Comparison of ENCODE assay signal across 1 cellular context in genomic region chr7:12211054-12212050, GRCh38.
A peak's percentile ranks its signal among the peaks of the same experiment; 100 is the strongest.
TF ChIP-seq lines count a peak whose summit lies in the region.

Gene TMEM106B, plus strand, starts transcription at chr7:12211294. Its CDS starts 3,517 bp downstream, at chr7:12214811.

TF ChIP-seq in HepG2, 621 proteins besides CTCF, POLR2A, EP300 and RAD21 (continued from another document and continues in another):
- TF ChIP-seq SAP130 (CRISPR knock-in tag; IDR thresholded peaks at IDR 0.05; ENCODE audit: low read depth) (peak; percentile 76), SP4 (CRISPR knock-in tag; IDR thresholded peaks at IDR 0.05) (peak; percentile 86), THAP9 (CRISPR knock-in tag; IDR thresholded peaks at IDR 0.05; ENCODE audit: borderline replicate concordance) (peak; percentile 87; the same call in 1 of the 2 replicates), HNRNPLL (IDR thresholded peaks at IDR 0.05; ENCODE audit: low read depth, low read length, poor library complexity, severe bottlenecking) (peak; percentile 71), ONECUT2 (CRISPR knock-in tag; IDR thresholded peaks at IDR 0.05) (peak; percentile 66), MYC (CRISPR knock-in tag; IDR thresholded peaks at IDR 0.05; ENCODE audit: borderline replicate concordance) (peak; percentile 88), ZNF337 (CRISPR knock-in tag; IDR thresholded peaks at IDR 0.05; ENCODE audit: borderline replicate concordance, low read depth) (peak; percentile 99; the same call in 1 of the 2 replicates), ZNF30 (CRISPR knock-in tag; IDR thresholded peaks at IDR 0.05) (peak; percentile 99), DMAP1 (CRISPR knock-in tag; IDR thresholded peaks at IDR 0.05) (peak; percentile 89), BRCA1 (CRISPR knock-in tag; IDR thresholded peaks at IDR 0.05) (peak; percentile 95), ZNF543 (CRISPR knock-in tag; IDR thresholded peaks at IDR 0.05) (peak; percentile 97), TEAD2 (CRISPR knock-in tag; IDR thresholded peaks at IDR 0.05) (peak; percentile 79; the same call in 1 of the 2 replicates), ATF2 (CRISPR knock-in tag; IDR thresholded peaks at IDR 0.05) (peak; percentile 87), SRY (CRISPR knock-in tag; IDR thresholded peaks at IDR 0.05) (peak; percentile 97), ZMAT3 (CRISPR knock-in tag; conservative IDR thresholded peaks at IDR 0.05) (peak; percentile 99), ZUFSP (CRISPR knock-in tag; IDR thresholded peaks at IDR 0.05; ENCODE audit: borderline replicate concordance) (no peak), POGK (CRISPR knock-in tag; conservative IDR thresholded peaks at IDR 0.05) (peak; percentile 94), ZFP36L2 (CRISPR knock-in tag; IDR thresholded peaks at IDR 0.05) (0 out of 2 replicates have a peak, but pooled peaks have one; percentile 69), HOXA5 (CRISPR knock-in tag; IDR thresholded peaks at IDR 0.05) (peak; percentile 93), THYN1 (CRISPR knock-in tag; IDR thresholded peaks at IDR 0.05; ENCODE audit: borderline replicate concordance, low read depth) (peak; percentile 89; the same call in 1 of the 2 replicates), SMAD1 (CRISPR knock-in tag; IDR thresholded peaks at IDR 0.05; ENCODE audit: borderline replicate concordance, low read depth) (peak; percentile 51; the same call in 1 of the 2 replicates), ZNF768 (CRISPR knock-in tag; IDR thresholded peaks at IDR 0.05) (peak; percentile 88; the same call in 1 of the 2 replicates), ELF1 (CRISPR knock-in tag; IDR thresholded peaks at IDR 0.05) (peak; percentile 26; the same call in 1 of the 2 replicates), MLLT10 (CRISPR knock-in tag; IDR thresholded peaks at IDR 0.05) (no peak), PHF20 (CRISPR knock-in tag; IDR thresholded peaks at IDR 0.05) (peak; percentile 86), ZNF253 (CRISPR knock-in tag; IDR thresholded peaks at IDR 0.05; ENCODE audit: borderline replicate concordance) (peak; percentile 98), HDAC6 (IDR thresholded peaks at IDR 0.05; ENCODE audit: low read depth, low read length) (no peak), MIER2 (CRISPR knock-in tag; IDR thresholded peaks at IDR 0.05) (peak; percentile 72; the same call in 1 of the 2 replicates), ZSCAN20 (CRISPR knock-in tag; IDR thresholded peaks at IDR 0.05; ENCODE audit: borderline replicate concordance) (peak; percentile 98; the same call in 1 of the 2 replicates), ZNF431 (CRISPR knock-in tag; IDR thresholded peaks at IDR 0.05; ENCODE audit: borderline replicate concordance, low read depth) (peak; percentile 98), ZNF800 (CRISPR knock-in tag; IDR thresholded peaks at IDR 0.05) (peak; percentile 96), PLSCR1 (CRISPR knock-in tag; IDR thresholded peaks at IDR 0.05; ENCODE audit: borderline replicate concordance) (peak; percentile 88; the same call in 1 of the 2 replicates), PAF1 (CRISPR knock-in tag; IDR thresholded peaks at IDR 0.05) (no peak), NFYB (CRISPR knock-in tag; IDR thresholded peaks at IDR 0.05) (no peak), ZNF235 (CRISPR knock-in tag; IDR thresholded peaks at IDR 0.05; ENCODE audit: borderline replicate concordance) (peak; percentile 98; the same call in 1 of the 2 replicates), ISL2 (CRISPR knock-in tag; IDR thresholded peaks at IDR 0.05) (peak; percentile 80), HIVEP1 (CRISPR knock-in tag; IDR thresholded peaks at IDR 0.05) (peak; percentile 72), PLRG1 (conservative IDR thresholded peaks at IDR 0.05) (no peak), ATRX (CRISPR knock-in tag; IDR thresholded peaks at IDR 0.05; ENCODE audit: borderline replicate concordance) (no peak), ZNF781 (CRISPR knock-in tag; IDR thresholded peaks at IDR 0.05; ENCODE audit: borderline replicate concordance, not compliant biosample characterization) (no peak), NR2C2 (CRISPR knock-in tag; IDR thresholded peaks at IDR 0.05; ENCODE audit: borderline replicate concordance) (peak; percentile 95), NAIF1 (CRISPR knock-in tag; IDR thresholded peaks at IDR 0.05; ENCODE audit: borderline replicate concordance) (peak; percentile 93; the same call in 1 of the 2 replicates), NCOR1 (IDR thresholded peaks at IDR 0.05; ENCODE audit: borderline replicate concordance, low read length) (no peak), DDIT3 (CRISPR knock-in tag; IDR thresholded peaks at IDR 0.05) (no peak), ZFAT (CRISPR knock-in tag; conservative IDR thresholded peaks at IDR 0.05) (peak; percentile 94), SYNCRIP (IDR thresholded peaks at IDR 0.05; ENCODE audit: insufficient read depth, low read depth, low read length) (no peak), PRDM10 (CRISPR knock-in tag; IDR thresholded peaks at IDR 0.05; ENCODE audit: low read depth) (no peak), THAP7 (CRISPR knock-in tag; IDR thresholded peaks at IDR 0.05) (peak; percentile 93), ZBTB43 (CRISPR knock-in tag; conservative IDR thresholded peaks at IDR 0.05) (peak; percentile 93), DR1 (CRISPR knock-in tag; IDR thresholded peaks at IDR 0.05) (peak; percentile 93), TAF15 (IDR thresholded peaks at IDR 0.05; ENCODE audit: low read depth, low read length, poor library complexity, severe bottlenecking) (no peak), HNRNPH1 (optimal IDR thresholded peaks at IDR 0.05; ENCODE audit: low read depth, low read length) (no peak)
